ENCODE assay signal across 4 cellular contexts in genomic region chr13:96979861-96980260, GRCh38. TPM values are rescaled to one million over a fixed set of nuclear protein-coding genes. Genes with fewer than 3 reads are reported as not detected.
"Had no signal": no experiment of that assay in that cellular context is flagged by ENCODE, and none has a peak within 500 bp of the region (broad histone marks: within the 10 kb centered on the region; RNA-seq: fewer than 3 reads in every experiment).

No MANE protein-coding gene starts in this region.

RNA-seq across cellular contexts. Expression of gene OXGR1, which starts 14.4 kb away (rescaled TPM):
- total RNA-seq: HepG2, HT-29, IMR-90 had no signal
- polyA plus RNA-seq: HepG2, IgD-negative memory B cell, IMR-90 had no signal
